17 cellular contexts compared by ENCODE assay signal in the genomic region with DNA sequence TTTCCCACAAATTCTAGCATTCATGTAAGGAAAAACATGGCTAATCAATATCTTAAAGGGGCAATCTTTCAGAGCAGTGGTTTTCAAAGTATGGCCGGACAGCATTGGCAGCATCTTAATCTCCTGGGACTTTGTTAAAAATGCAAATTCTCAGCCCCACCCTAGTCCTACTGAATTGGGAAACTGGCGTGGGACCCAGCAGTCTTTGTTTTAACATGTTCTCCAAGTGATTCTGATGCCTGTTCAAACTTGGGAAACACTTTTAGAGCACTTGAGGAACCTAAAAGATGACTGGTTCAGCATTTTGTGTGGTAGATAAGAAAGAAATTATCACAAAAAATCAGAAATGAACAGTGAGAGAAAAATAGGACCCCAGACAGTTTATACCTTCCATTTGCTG.
"Had no signal": no experiment of that assay in that cellular context is flagged by ENCODE, and none has a peak within 500 bp of the region (broad histone marks: within the 10 kb centered on the region; RNA-seq: fewer than 3 reads in every experiment).

No MANE protein-coding gene starts in this region.

- H3K27me3 ChIP-seq: esophagus muscularis mucosa, hepatocyte, right atrium auricular region, tibial artery had no signal

- H3K27me3 Mint-ChIP-seq: activated naive CD8-positive, alpha-beta T cell treated with anti-CD3 and anti-CD28 coated beads, Interleukin-2, amount 50 U/mL, for 24 hours; brain had no signal

- H3K4me3 Mint-ChIP-seq: activated naive CD8-positive, alpha-beta T cell treated with anti-CD3 and anti-CD28 coated beads, Interleukin-2, amount 50 U/mL, for 24 hours; brain; neural crest cell; T-helper 1 cell treated with Interleukin-12 subunit alpha and Interleukin-12 subunit beta and Interleukin-4 antibody, amounts not matched to agents 30 μg/mL and 1 μg/mL, for 36 hours had no signal

- ATAC-seq: activated CD4-positive, CD25-positive, alpha-beta regulatory T cell treated with anti-CD3 and anti-CD28 coated beads, Interleukin-2, amount 50 U/mL, for 24 hours; activated naive CD8-positive, alpha-beta T cell treated with anti-CD3 and anti-CD28 coated beads, Interleukin-2, amount 50 U/mL, for 24 hours; stimulated activated naive CD8-positive, alpha-beta T cell treated with anti-CD3 and anti-CD28 coated beads, Interleukin-15, Interleukin-2, amounts not matched to agents 100 U/mL and 50 U/mL, for 24 hours had no signal

- H2AFZ ChIP-seq: hepatocyte had no signal

- H3K9me3 Mint-ChIP-seq: activated naive CD8-positive, alpha-beta T cell treated with anti-CD3 and anti-CD28 coated beads, Interleukin-2, amount 50 U/mL, for 24 hours; brain; neural crest cell; T-helper 1 cell treated with Interleukin-12 subunit alpha and Interleukin-12 subunit beta and Interleukin-4 antibody, amounts not matched to agents 30 μg/mL and 1 μg/mL, for 36 hours had no signal

- H3K27ac ChIP-seq: coronary artery, esophagus muscularis mucosa, hepatocyte, prostate gland, right atrium auricular region, tibial artery had no signal

- DNase-seq: activated naive CD8-positive, alpha-beta T cell treated with anti-CD3 and anti-CD28 coated beads, Interleukin-2, amount 50 U/mL, for 24 hours; anterior cingulate cortex; foreskin fibroblast; islet precursor cell; stimulated activated CD4-positive, alpha-beta T cell treated with anti-CD3 and anti-CD28 coated beads, Interleukin-2, amount 100 ng/mL, for 24 hours; stimulated activated naive CD8-positive, alpha-beta T cell treated with anti-CD3 and anti-CD28 coated beads, Interleukin-15, Interleukin-2, amounts not matched to agents 100 U/mL and 50 U/mL, for 24 hours; substantia nigra; tibial artery had no signal

- H3K27ac Mint-ChIP-seq: activated naive CD8-positive, alpha-beta T cell treated with anti-CD3 and anti-CD28 coated beads, Interleukin-2, amount 50 U/mL, for 24 hours; T-helper 1 cell treated with Interleukin-12 subunit alpha and Interleukin-12 subunit beta and Interleukin-4 antibody, amounts not matched to agents 30 μg/mL and 1 μg/mL, for 36 hours had no signal

- H3K4me1 Mint-ChIP-seq: activated naive CD8-positive, alpha-beta T cell treated with anti-CD3 and anti-CD28 coated beads, Interleukin-2, amount 50 U/mL, for 24 hours; neural crest cell had no signal

- H3K4me3 ChIP-seq: coronary artery, esophagus muscularis mucosa, hepatocyte, prostate gland, right atrium auricular region, tibial artery had no signal

- H3K36me3 ChIP-seq: prostate gland had no signal

- H3K4me1 ChIP-seq: esophagus muscularis mucosa, prostate gland, right atrium auricular region, tibial artery had no signal

- H3K4me2 ChIP-seq: hepatocyte had no signal
